ENCODE assay signal across 18 cellular contexts in the genomic region with DNA sequence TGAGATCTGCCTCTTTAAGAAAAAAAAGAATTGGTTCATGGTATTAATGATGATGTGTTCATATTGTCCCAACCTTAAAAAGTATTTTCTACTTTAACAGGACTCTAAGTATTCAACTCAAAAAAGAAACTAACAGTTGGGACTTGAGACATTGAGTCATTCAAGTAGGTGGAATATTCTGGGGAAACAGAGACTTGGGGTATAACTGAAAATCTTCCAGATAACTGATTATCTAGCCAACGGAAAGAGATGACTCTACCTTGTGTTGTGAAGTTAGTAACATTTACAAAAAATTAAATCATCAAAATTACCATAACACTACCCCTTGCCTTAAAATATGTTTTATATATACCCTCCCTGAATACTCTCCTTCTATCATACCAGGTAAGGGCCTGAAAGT.
"Had no signal": no experiment of that assay in that cellular context is flagged by ENCODE, and none has a peak within 500 bp of the region (broad histone marks: within the 10 kb centered on the region; RNA-seq: fewer than 3 reads in every experiment).

No MANE protein-coding gene starts in this region.

- H3K4me3 Mint-ChIP-seq: brain, naive B cell had no signal

- H3K27me3 ChIP-seq: foreskin keratinocyte, SJSA1, stomach, vagina had no signal

- DNase-seq: activated CD4-positive, alpha-beta T cell treated with anti-CD3 and anti-CD28 coated beads, Interleukin-2, amount 50 U/mL, for 1 hour; anterior cingulate cortex; caudate nucleus; foreskin keratinocyte; hippocampal formation; left cardiac atrium; mesenchymal stem cell; mucosa of descending colon; naive B cell; right cardiac atrium; stimulated activated CD4-positive, alpha-beta T cell treated with anti-CD3 and anti-CD28 coated beads, Interleukin-2, amount 100 ng/mL, for 24 hours; stomach; trophoblast cell had no signal

- H3K4me3 ChIP-seq: mucosa of descending colon, prostate gland, SJSA1, stomach, vagina had no signal

- H3K27ac Mint-ChIP-seq: brain had no signal

- H3K9me3 ChIP-seq: mucosa of descending colon, prostate gland, SJSA1, stomach, vagina had no signal

- H3K27ac ChIP-seq: foreskin keratinocyte, prostate gland, SJSA1, stomach, vagina had no signal

- ATAC-seq: foreskin keratinocyte, left cardiac atrium, mucosa of descending colon, right cardiac atrium had no signal

- H3K27me3 Mint-ChIP-seq: brain, naive B cell had no signal

- H3K9me3 Mint-ChIP-seq: naive B cell had no signal

- H3K36me3 ChIP-seq: prostate gland had no signal

- H3K4me1 Mint-ChIP-seq: brain, naive B cell had no signal

- FAIRE-seq: TTC549 had no signal

- H3K4me1 ChIP-seq: foreskin keratinocyte, prostate gland, SJSA1, stomach, vagina had no signal
